1 cellular context compared by ENCODE assay signal in genomic region chr11:78868563-78868962, GRCh38.
TF ChIP-seq lines count a peak whose summit lies in the region.

No MANE protein-coding gene starts in this region.

TF ChIP-seq in H1, 55 proteins besides CTCF, POLR2A, EP300 and RAD21:
- TF ChIP-seq KDM4A (IDR thresholded peaks at IDR 0.05; ENCODE audit: low read depth, low read length, severe bottlenecking) = no peak
- no peak for TF ChIP-seq CHD7 (IDR thresholded peaks at IDR 0.05; ENCODE audit: insufficient replicate concordance, low read length)
- no peak for TF ChIP-seq ATF2 (IDR thresholded peaks at IDR 0.05; ENCODE audit: low read length)
- TF ChIP-seq CTBP2 (IDR thresholded peaks at IDR 0.05; ENCODE audit: borderline replicate concordance, insufficient read depth, insufficient read length, low read length) = no peak
TF ChIP-seq in H1: peak in this region for 0.
